ENCODE assay signal across 16 cellular contexts in genomic region chr7:9507281-9507680, GRCh38.
A peak's percentile ranks its signal among the peaks of the same experiment; 100 is the strongest.
DNase-seq lines count a peak whose midpoint lies in the region.
"Had no signal": no experiment of that assay in that cellular context is flagged by ENCODE, and none has a peak within 500 bp of the region (broad histone marks: within the 10 kb centered on the region; RNA-seq: fewer than 3 reads in every experiment).

No MANE protein-coding gene starts in this region.

- no peak overlapping the region for H3K4me3 Mint-ChIP-seq in activated T-helper 1 cell treated with anti-CD3 and anti-CD28 coated beads, Interleukin-12 subunit alpha, Interleukin-12 subunit beta, Interleukin-2, Interleukin-4 antibody, amounts not matched to agents 30 ng/mL and 10 ng/mL and 1 ng/mL, durations not matched to agents 14 hours and 24 hours and 36 hours
- H3K4me3 Mint-ChIP-seq: activated naive CD8-positive, alpha-beta T cell had no signal

- H3K27me3 Mint-ChIP-seq in activated T-helper 1 cell treated with anti-CD3 and anti-CD28 coated beads, Interleukin-12 subunit alpha, Interleukin-12 subunit beta, Interleukin-2, Interleukin-4 antibody, amounts not matched to agents 30 ng/mL and 10 ng/mL and 1 ng/mL, durations not matched to agents 14 hours and 24 hours and 36 hours (ENCODE audit: insufficient read depth), result no peaks in the 10 kb centered on the region
- H3K27me3 Mint-ChIP-seq: activated naive CD8-positive, alpha-beta T cell had no signal

- H3K27me3 ChIP-seq in iPS-20b (ENCODE audit: insufficient read depth, low read length), result no peaks in the 10 kb centered on the region
- H3K27me3 ChIP-seq: breast epithelium, gastrocnemius medialis, left lung, transverse colon had no signal

- H3K9ac ChIP-seq in iPS-20b (ENCODE audit: low read depth, low read length), result peak overlapping the region; percentile 40; the same call in 1 of the 2 replicates

- H3K36me3 Mint-ChIP-seq in activated T-helper 1 cell treated with anti-CD3 and anti-CD28 coated beads, Interleukin-12 subunit alpha, Interleukin-12 subunit beta, Interleukin-2, Interleukin-4 antibody, amounts not matched to agents 30 ng/mL and 10 ng/mL and 1 ng/mL, durations not matched to agents 14 hours and 24 hours and 36 hours (ENCODE audit: low read depth), result no peaks in the 10 kb centered on the region
- H3K36me3 Mint-ChIP-seq: activated naive CD8-positive, alpha-beta T cell had no signal

- H3K27ac ChIP-seq in iPS-20b (ENCODE audit: low read length), result no peak overlapping the region
- H3K27ac ChIP-seq: breast epithelium, gastrocnemius medialis, left lung, transverse colon had no signal

- no peaks in the 10 kb centered on the region for H3K4me1 Mint-ChIP-seq in activated T-helper 1 cell treated with anti-CD3 and anti-CD28 coated beads, Interleukin-12 subunit alpha, Interleukin-12 subunit beta, Interleukin-2, Interleukin-4 antibody, amounts not matched to agents 30 ng/mL and 10 ng/mL and 1 ng/mL, durations not matched to agents 14 hours and 24 hours and 36 hours (ENCODE audit: low read depth)

- peak; percentile 57 for DNase-seq in NCI-H1694 (lab: John Stamatoyannopoulos, UW)
- DNase-seq in SK-N-DZ (ENCODE audit: low spot score), result peak; percentile 26
- peak; percentile 13 for DNase-seq in retina
- no peak for DNase-seq in NCI-H2029 (lab: John Stamatoyannopoulos, UW)
- DNase-seq in activated T-helper 1 cell treated with anti-CD3 and anti-CD28 coated beads, Interleukin-12 subunit alpha, Interleukin-12 subunit beta, Interleukin-2, Interleukin-4 antibody, amounts not matched to agents 30 ng/mL and 10 ng/mL and 1 ng/mL, durations not matched to agents 14 hours and 24 hours and 36 hours (ENCODE audit: low spot score), result no peak
- no peak for DNase-seq in NCI-H510A treated with DMSO at 0.1 percent for 48 hours (lab: John Stamatoyannopoulos, UW)
- DNase-seq in putamen (ENCODE audit: low spot score), result no peak
- DNase-seq: gastrocnemius medialis; KG1; left lung; MV-4-11; stimulated activated naive CD4-positive, alpha-beta T cell; transverse colon had no signal

- H3K4me1 ChIP-seq in iPS-20b (ENCODE audit: insufficient read depth, low read length), result no peaks in the 10 kb centered on the region
- H3K4me1 ChIP-seq: breast epithelium, gastrocnemius medialis, left lung, transverse colon had no signal

- H3K27ac Mint-ChIP-seq in activated T-helper 1 cell treated with anti-CD3 and anti-CD28 coated beads, Interleukin-12 subunit alpha, Interleukin-12 subunit beta, Interleukin-2, Interleukin-4 antibody, amounts not matched to agents 30 ng/mL and 10 ng/mL and 1 ng/mL, durations not matched to agents 14 hours and 24 hours and 36 hours, result no peak overlapping the region
- H3K27ac Mint-ChIP-seq: activated naive CD8-positive, alpha-beta T cell had no signal

- H3K9me3 Mint-ChIP-seq in activated T-helper 1 cell treated with anti-CD3 and anti-CD28 coated beads, Interleukin-12 subunit alpha, Interleukin-12 subunit beta, Interleukin-2, Interleukin-4 antibody, amounts not matched to agents 30 ng/mL and 10 ng/mL and 1 ng/mL, durations not matched to agents 14 hours and 24 hours and 36 hours, result no peaks in the 10 kb centered on the region

- no peaks in the 10 kb centered on the region for H3K9me3 ChIP-seq in iPS-20b (ENCODE audit: insufficient read depth, low read depth, low read length)
- H3K9me3 ChIP-seq: breast epithelium, gastrocnemius medialis, left lung, transverse colon had no signal

- H3K36me3 ChIP-seq in iPS-20b (ENCODE audit: insufficient read depth, low read depth, low read length), result no peaks in the 10 kb centered on the region
- H3K36me3 ChIP-seq: breast epithelium, gastrocnemius medialis, left lung, transverse colon had no signal

- intact Hi-C loops in activated T-helper 1 cell treated with anti-CD3 and anti-CD28 coated beads, Interleukin-12 subunit alpha, Interleukin-12 subunit beta, Interleukin-2, Interleukin-4 antibody, amounts not matched to agents 30 ng/mL and 10 ng/mL and 1 ng/mL, durations not matched to agents 14 hours and 24 hours and 36 hours (cut with micrococcal nuclease), result no loop called here

- no peak overlapping the region for H3K4me3 ChIP-seq in iPS-20b (ENCODE audit: low read length)
- H3K4me3 ChIP-seq: breast epithelium, gastrocnemius medialis, left lung, transverse colon had no signal

Comparison
In these comparisons a context has a peak if more than half of its experiments do, and no peak if none do; other contexts are left out.
1. DNase-seq: peak in NCI-H1694 (single experiment), SK-N-DZ (single experiment) and retina (single experiment); none in NCI-H2029 (single experiment), activated T-helper 1 cell treated with anti-CD3 and anti-CD28 coated beads, Interleukin-12 subunit alpha, Interleukin-12 subunit beta, Interleukin-2, Interleukin-4 antibody, amounts not matched to agents 30 ng/mL and 10 ng/mL and 1 ng/mL, durations not matched to agents 14 hours and 24 hours and 36 hours (single experiment), NCI-H510A treated with DMSO at 0.1 percent for 48 hours (single experiment) and putamen (single experiment).